ENCODE assay signal across 27 cellular contexts in genomic region chr18:68035709-68036522, GRCh38.
DNase-seq lines count a peak whose midpoint lies in the region; ATAC-seq and TF ChIP-seq lines count a peak whose summit lies in the region.
"Had no signal": no experiment of that assay in that cellular context is flagged by ENCODE, and none has a peak within 500 bp of the region (broad histone marks: within the 10 kb centered on the region; RNA-seq: fewer than 3 reads in every experiment).

No MANE protein-coding gene starts in this region.

- H3K4me3 ChIP-seq in NB4 (ENCODE audit: low read depth, low read length), result no peak overlapping the region
- no peak overlapping the region for H3K4me3 ChIP-seq in foreskin fibroblast (ENCODE audit: low read depth in 1 of 2, low read length in 2 of 2)
- H3K4me3 ChIP-seq in skeletal muscle cell (ENCODE audit: low read depth, low read length), result no peak overlapping the region
- H3K4me3 ChIP-seq: BLaER1 treated with 17β-estradiol and CSF1 and Interleukin-3, amounts not matched to agents 10 nM and 100 nM; colonic mucosa; gastroesophageal sphincter; GM23338; K562; spleen had no signal

- DNase-seq in NB4 (ENCODE audit: low read depth) (peak; percentile 17), brain pericyte (ENCODE audit: low read depth, low spot score) (peak; percentile 32), foreskin fibroblast (peak; percentile 10 to 47), skeletal muscle cell (ENCODE audit: low read depth) (peak; percentile 31), DMS79 treated with DMSO at 0.1 percent for 48 hours (lab: John Stamatoyannopoulos, UW) (no peak)
- DNase-seq in stimulated activated CD4-positive, alpha-beta T cell treated with anti-CD3 and anti-CD28 coated beads, Interleukin-15, amount 100 ng/mL, for 24 hours, result no peak
- DNase-seq: activated B cell treated with CpG ODN at 0.5 μM for 24 hours; activated CD4-positive, alpha-beta T cell treated with anti-CD3 and anti-CD28 coated beads, Interleukin-2, amount 10 ng/mL, durations not matched to agents 7 days and 5 days; activated effector memory CD4-positive, alpha-beta T cell treated with Interleukin-2 at 50 U/mL for 16 hours; colonic mucosa; DMS53; effector CD4-positive, alpha-beta T cell; hippocampal formation; NCI-H1105; NCI-H187; NCI-H446 treated with DMSO at 0.1 percent for 48 hours; NCI-H82; SK-N-SH; spleen; stimulated activated CD4-positive, alpha-beta T cell treated with anti-CD3 and anti-CD28 coated beads, Interleukin-2, amount 100 ng/mL, for 48 hours; stimulated activated naive CD8-positive, alpha-beta T cell treated with anti-CD3 and anti-CD28 coated beads, Interleukin-15, amount 100 ng/mL, for 72 hours had no signal

- TF ChIP-seq POLR2A in NB4 (IDR thresholded peaks at IDR 0.05; ENCODE audit: extremely low read depth, insufficient read length), result no peak

- TF ChIP-seq CTCF in NB4 (IDR thresholded peaks at IDR 0.05; ENCODE audit: low read depth, low read length) (no peak), foreskin fibroblast (IDR thresholded peaks at IDR 0.05; ENCODE audit: low read depth, low read length) (no peak)

- ATAC-seq in HG03095 (IDR thresholded peaks at IDR 0.05; ENCODE audit: unreplicated experiment), result no peak
- ATAC-seq: activated naive CD4-positive, alpha-beta T cell treated with anti-CD3 and anti-CD28 coated beads, Interleukin-2, amount 50 U/mL, for 72 hours; gastroesophageal sphincter; GM23338; K562; stimulated activated naive CD8-positive, alpha-beta T cell treated with anti-CD3 and anti-CD28 coated beads, Interleukin-15, amount 100 ng/mL, for 72 hours had no signal

Comparison
In these comparisons a context has a peak if more than half of its experiments do, and no peak if none do; other contexts are left out.
1. DNase-seq: peak in NB4 (single experiment), brain pericyte (single experiment), foreskin fibroblast (2 of 2) and skeletal muscle cell (single experiment); none in DMS79 treated with DMSO at 0.1 percent for 48 hours (single experiment) and stimulated activated CD4-positive, alpha-beta T cell treated with anti-CD3 and anti-CD28 coated beads, Interleukin-15, amount 100 ng/mL, for 24 hours (single experiment).